1 cellular context compared by ENCODE assay signal in the genomic region with DNA sequence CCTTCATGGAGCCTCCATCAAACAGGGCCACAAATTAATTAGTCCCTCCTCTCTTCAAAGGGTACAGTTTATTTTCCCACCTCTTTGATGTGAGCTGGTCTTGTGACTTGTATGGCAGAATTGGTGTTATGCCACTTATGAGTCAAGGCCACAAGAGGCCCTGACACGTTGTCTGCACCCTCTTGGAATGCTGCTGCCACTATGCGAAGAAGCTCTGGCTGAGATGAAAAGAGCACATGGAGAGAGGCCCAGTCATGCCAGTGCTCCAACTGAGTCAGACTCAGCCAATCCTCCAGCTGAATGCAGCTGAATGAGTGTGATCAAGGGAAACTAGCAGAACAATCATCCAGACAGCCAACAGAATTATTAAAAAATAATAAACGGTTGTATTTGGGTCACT.
TF ChIP-seq lines count a peak whose summit lies in the region.

No MANE protein-coding gene starts in this region.

TF ChIP-seq in GM23338, 12 proteins besides CTCF, POLR2A, EP300 and RAD21 (continued from another document):
- TF ChIP-seq, protein P1, sequence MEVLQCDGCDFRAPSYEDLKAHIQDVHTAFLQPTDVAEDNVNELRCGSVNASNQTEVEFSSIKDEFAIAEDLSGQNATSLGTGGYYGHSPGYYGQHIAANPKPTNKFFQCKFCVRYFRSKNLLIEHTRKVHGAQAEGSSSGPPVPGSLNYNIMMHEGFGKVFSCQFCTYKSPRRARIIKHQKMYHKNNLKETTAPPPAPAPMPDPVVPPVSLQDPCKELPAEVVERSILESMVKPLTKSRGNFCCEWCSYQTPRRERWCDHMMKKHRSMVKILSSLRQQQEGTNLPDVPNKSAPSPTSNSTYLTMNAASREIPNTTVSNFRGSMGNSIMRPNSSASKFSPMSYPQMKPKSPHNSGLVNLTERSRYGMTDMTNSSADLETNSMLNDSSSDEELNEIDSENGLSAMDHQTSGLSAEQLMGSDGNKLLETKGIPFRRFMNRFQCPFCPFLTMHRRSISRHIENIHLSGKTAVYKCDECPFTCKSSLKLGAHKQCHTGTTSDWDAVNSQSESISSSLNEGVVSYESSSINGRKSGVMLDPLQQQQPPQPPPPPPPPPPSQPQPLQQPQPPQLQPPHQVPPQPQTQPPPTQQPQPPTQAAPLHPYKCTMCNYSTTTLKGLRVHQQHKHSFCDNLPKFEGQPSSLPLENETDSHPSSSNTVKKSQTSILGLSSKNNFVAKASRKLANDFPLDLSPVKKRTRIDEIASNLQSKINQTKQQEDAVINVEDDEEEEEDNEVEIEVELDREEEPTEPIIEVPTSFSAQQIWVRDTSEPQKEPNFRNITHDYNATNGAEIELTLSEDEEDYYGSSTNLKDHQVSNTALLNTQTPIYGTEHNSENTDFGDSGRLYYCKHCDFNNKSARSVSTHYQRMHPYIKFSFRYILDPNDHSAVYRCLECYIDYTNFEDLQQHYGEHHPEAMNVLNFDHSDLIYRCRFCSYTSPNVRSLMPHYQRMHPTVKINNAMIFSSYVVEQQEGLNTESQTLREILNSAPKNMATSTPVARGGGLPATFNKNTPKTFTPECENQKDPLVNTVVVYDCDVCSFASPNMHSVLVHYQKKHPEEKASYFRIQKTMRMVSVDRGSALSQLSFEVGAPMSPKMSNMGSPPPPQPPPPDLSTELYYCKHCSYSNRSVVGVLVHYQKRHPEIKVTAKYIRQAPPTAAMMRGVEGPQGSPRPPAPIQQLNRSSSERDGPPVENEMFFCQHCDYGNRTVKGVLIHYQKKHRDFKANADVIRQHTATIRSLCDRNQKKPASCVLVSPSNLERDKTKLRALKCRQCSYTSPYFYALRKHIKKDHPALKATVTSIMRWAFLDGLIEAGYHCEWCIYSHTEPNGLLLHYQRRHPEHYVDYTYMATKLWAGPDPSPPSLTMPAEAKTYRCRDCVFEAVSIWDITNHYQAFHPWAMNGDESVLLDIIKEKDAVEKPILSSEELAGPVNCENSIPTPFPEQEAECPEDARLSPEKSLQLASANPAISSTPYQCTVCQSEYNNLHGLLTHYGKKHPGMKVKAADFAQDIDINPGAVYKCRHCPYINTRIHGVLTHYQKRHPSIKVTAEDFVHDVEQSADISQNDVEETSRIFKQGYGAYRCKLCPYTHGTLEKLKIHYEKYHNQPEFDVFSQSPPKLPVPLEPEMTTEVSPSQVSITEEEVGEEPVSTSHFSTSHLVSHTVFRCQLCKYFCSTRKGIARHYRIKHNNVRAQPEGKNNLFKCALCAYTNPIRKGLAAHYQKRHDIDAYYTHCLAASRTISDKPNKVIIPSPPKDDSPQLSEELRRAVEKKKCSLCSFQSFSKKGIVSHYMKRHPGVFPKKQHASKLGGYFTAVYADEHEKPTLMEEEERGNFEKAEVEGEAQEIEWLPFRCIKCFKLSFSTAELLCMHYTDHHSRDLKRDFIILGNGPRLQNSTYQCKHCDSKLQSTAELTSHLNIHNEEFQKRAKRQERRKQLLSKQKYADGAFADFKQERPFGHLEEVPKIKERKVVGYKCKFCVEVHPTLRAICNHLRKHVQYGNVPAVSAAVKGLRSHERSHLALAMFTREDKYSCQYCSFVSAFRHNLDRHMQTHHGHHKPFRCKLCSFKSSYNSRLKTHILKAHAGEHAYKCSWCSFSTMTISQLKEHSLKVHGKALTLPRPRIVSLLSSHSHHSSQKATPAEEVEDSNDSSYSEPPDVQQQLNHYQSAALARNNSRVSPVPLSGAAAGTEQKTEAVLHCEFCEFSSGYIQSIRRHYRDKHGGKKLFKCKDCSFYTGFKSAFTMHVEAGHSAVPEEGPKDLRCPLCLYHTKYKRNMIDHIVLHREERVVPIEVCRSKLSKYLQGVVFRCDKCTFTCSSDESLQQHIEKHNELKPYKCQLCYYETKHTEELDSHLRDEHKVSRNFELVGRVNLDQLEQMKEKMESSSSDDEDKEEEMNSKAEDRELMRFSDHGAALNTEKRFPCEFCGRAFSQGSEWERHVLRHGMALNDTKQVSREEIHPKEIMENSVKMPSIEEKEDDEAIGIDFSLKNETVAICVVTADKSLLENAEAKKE (CRISPR knock-in tag; IDR thresholded peaks at IDR 0.05), result no peak
- TF ChIP-seq POLR2AphosphoS5 (IDR thresholded peaks at IDR 0.05; ENCODE audit: low read depth) (no peak), STAT1 (IDR thresholded peaks at IDR 0.05; ENCODE audit: unreplicated experiment) (no peak), REST (IDR thresholded peaks at IDR 0.05; ENCODE audit: unreplicated experiment) (no peak), ZNF331 (CRISPR knock-in tag; IDR thresholded peaks at IDR 0.05; ENCODE audit: low read depth) (no peak), ETS1 (IDR thresholded peaks at IDR 0.05) (no peak)
